In genomic region chr17:28335201-28335958, GRCh38 we compare ENCODE assay signal across 8 cellular contexts. TPM values are rescaled to one million over a fixed set of nuclear protein-coding genes. Genes with fewer than 3 reads are reported as not detected.
DNase-seq lines count a peak whose midpoint lies in the region; ATAC-seq and TF ChIP-seq lines count a peak whose summit lies in the region.

A gene with protein sequence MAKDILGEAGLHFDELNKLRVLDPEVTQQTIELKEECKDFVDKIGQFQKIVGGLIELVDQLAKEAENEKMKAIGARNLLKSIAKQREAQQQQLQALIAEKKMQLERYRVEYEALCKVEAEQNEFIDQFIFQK (minus strand): TSS chr17:28335472. CDS start chr17:28331985, 3,487 bp downstream.
TSS of gene TNFAIP1 (plus strand) at chr17:28335761. CDS start at chr17:28339522, 3,761 bp downstream.

- peaks cover 30% of the 10 kb centered on the region for H3K36me3 ChIP-seq in upper lobe of right lung

- peaks cover 31% of the 10 kb centered on the region for H3K4me1 ChIP-seq in upper lobe of right lung

- no peaks in the 10 kb centered on the region for H3K27me3 Mint-ChIP-seq in T-helper 17 cell

- no peaks in the 10 kb centered on the region for H3K27me3 ChIP-seq in upper lobe of right lung

- H3K4me3 ChIP-seq in upper lobe of right lung: peak within 1 kb of the TSS; percentile 88

- TF ChIP-seq CTCF in upper lobe of right lung (IDR thresholded peaks at IDR 0.05): no peak

- peak within 1 kb of the TSS; percentile 98 for H3K4me3 Mint-ChIP-seq in T-helper 17 cell

- DNase-seq in NCI-H1694 treated with DMSO at 0.1 percent for 48 hours (lab: John Stamatoyannopoulos, UW): peak; percentile 99
- peak; percentile 92 to 96 (median 94) for DNase-seq in T-helper 17 cell
- DNase-seq in amygdala (lab: John Stamatoyannopoulos, UW): peak; percentile 83 to 100 (median 99)
- peak; percentile 100 for DNase-seq in left cardiac atrium
- peak; percentile 100 for DNase-seq in posterior vena cava (ENCODE audit: low spot score)
- DNase-seq in upper lobe of right lung: peak; percentile 99

- intact Hi-C loops in left cardiac atrium (cut with DNase I): no loop called here
- intact Hi-C loops in posterior vena cava (cut with DNase I): loop anchor here in 1 of 2 donors (5.0 kb wide), 1 partner anchor 998 kb away; no protein-coding TSS in a partner anchor
- intact Hi-C loops in upper lobe of right lung (cut with DNase I): no loop called here

- peak within 1 kb of the TSS; percentile 95 for H3K27ac ChIP-seq in upper lobe of right lung

- H3K27ac Mint-ChIP-seq in T-helper 17 cell: peak within 1 kb of the TSS; percentile 89

- ATAC-seq in HG02885 (IDR thresholded peaks at IDR 0.05; ENCODE audit: poor library complexity, unreplicated experiment): peak; percentile 95
- peak; percentile 98 for ATAC-seq in T-helper 17 cell
- ATAC-seq in left cardiac atrium: peak; percentile 97
- peak; percentile 98 for ATAC-seq in upper lobe of right lung

- H3K36me3 Mint-ChIP-seq in T-helper 17 cell (ENCODE audit: low read depth): peaks cover 5% of the 10 kb centered on the region

- H3K9me3 ChIP-seq in T-helper 17 cell (ENCODE audit: control insufficient read depth, low read length, poor library complexity, severe bottlenecking) (no peaks in the 10 kb centered on the region), upper lobe of right lung (no peaks in the 10 kb centered on the region)

- H3K4me1 Mint-ChIP-seq in T-helper 17 cell: peaks cover 34% of the 10 kb centered on the region

- TF ChIP-seq POLR2A in GM15510 (IDR thresholded peaks at IDR 0.05; ENCODE audit: borderline replicate concordance, extremely low read depth, insufficient read length): peak; percentile 80

RNA-seq across cellular contexts. Expression of the first gene that starts in this region (rescaled TPM):
- 10 to 100 TPM; 60.6 to 64.6 TPM for total RNA-seq in T-helper 17 cell
- 10 to 100 TPM; 17.7 to 21.0 TPM for total RNA-seq in left cardiac atrium
- 10 to 100 TPM; 28.3 to 34.9 TPM for total RNA-seq in posterior vena cava
- total RNA-seq in upper lobe of right lung: 33.3 TPM

RNA-seq across cellular contexts. Expression of gene TNFAIP1, which starts in this region (rescaled TPM):
- total RNA-seq in T-helper 17 cell (10 to 100 TPM in 1 of 2 donors, 1 to 10 TPM in 1; 8.8 to 14.0 TPM), left cardiac atrium (10 to 100 TPM; 26.4 to 83.8 TPM), posterior vena cava (10 to 100 TPM; 39.7 to 45.9 TPM), upper lobe of right lung (82.7 TPM)

Comparison
In these comparisons a context has a peak if more than half of its experiments do, and no peak if none do; other contexts are left out.
1. Peak in every context shown above with its lines: DNase-seq, ATAC-seq, H3K4me3 ChIP-seq and H3K27ac ChIP-seq.